In the genomic region with DNA sequence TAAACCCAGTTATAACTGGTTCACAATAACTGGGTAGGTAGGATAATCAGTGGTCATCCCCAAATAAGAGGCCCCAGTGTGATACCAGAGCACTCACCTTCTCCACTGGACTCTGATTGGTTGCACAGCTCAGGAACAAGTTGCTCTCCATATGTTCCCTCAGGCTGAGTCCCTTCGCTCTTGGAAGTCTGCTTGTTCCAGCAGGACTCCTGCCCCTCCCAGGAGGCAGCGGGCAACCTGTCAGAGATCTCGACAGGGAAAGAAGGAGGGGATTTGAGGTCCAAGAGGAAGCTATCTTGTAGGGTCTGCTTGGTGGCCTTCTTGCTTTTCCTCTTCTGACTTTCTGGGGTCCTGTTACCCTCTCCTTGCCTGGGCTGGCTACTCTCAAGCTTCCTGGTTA, we compare ENCODE assay signal across 20 cellular contexts. TPM values are rescaled to one million over a fixed set of nuclear protein-coding genes. Genes with fewer than 3 reads are reported as not detected.
A peak's percentile ranks its signal among the peaks of the same experiment; 100 is the strongest.
DNase-seq lines count a peak whose midpoint lies in the region; ATAC-seq and TF ChIP-seq lines count a peak whose summit lies in the region.
"Had no signal": no experiment of that assay in that cellular context is flagged by ENCODE, and none has a peak within 500 bp of the region (broad histone marks: within the 10 kb centered on the region; RNA-seq: fewer than 3 reads in every experiment).

No MANE protein-coding gene starts in this region.

- no peaks in the 10 kb centered on the region for H3K9me3 ChIP-seq in CD8-positive, alpha-beta T cell (ENCODE audit: low read length)
- H3K9me3 ChIP-seq: gastroesophageal sphincter, uterus had no signal

- H3K9me3 Mint-ChIP-seq in activated CD4-positive, alpha-beta memory T cell treated with anti-CD3 and anti-CD28 coated beads for 36 hours, result peaks cover 3% of the 10 kb centered on the region
- peaks cover 11% of the 10 kb centered on the region for H3K9me3 Mint-ChIP-seq in CD8-positive, alpha-beta T cell
- H3K9me3 Mint-ChIP-seq in activated CD4-positive, alpha-beta T cell treated with anti-CD3 and anti-CD28 coated beads for 36 hours (ENCODE audit: low read depth), result peaks cover 5% of the 10 kb centered on the region

- no peaks in the 10 kb centered on the region for H3K36me3 ChIP-seq in CD8-positive, alpha-beta T cell (ENCODE audit: insufficient read depth, low read length)
- H3K36me3 ChIP-seq: gastroesophageal sphincter, spleen, uterus had no signal

- ATAC-seq in GM18867 (IDR thresholded peaks at IDR 0.05; ENCODE audit: unreplicated experiment), result peak; percentile 3
- ATAC-seq in CD8-positive, alpha-beta T cell, result no peak
- ATAC-seq in activated CD4-positive, alpha-beta T cell treated with anti-CD3 and anti-CD28 coated beads for 36 hours, result no peak
- ATAC-seq: gastroesophageal sphincter; HepG2; stimulated activated naive CD8-positive, alpha-beta T cell treated with anti-CD3 and anti-CD28 coated beads, Interleukin-15, amount 100 ng/mL, for 72 hours had no signal

- no peak for TF ChIP-seq CTCF in fibroblast of villous mesenchyme (IDR thresholded peaks at IDR 0.05; ENCODE audit: insufficient read depth, low read depth, low read length)
- no peak for TF ChIP-seq CTCF in CD8-positive, alpha-beta T cell (IDR thresholded peaks at IDR 0.05)

- DNase-seq in ACHN, result peak; percentile 13
- DNase-seq in SHP77 treated with DMSO at 0.1 percent for 48 hours (lab: John Stamatoyannopoulos, UW), result peak; percentile 18
- peak; percentile 31 for DNase-seq in fibroblast of villous mesenchyme (ENCODE audit: low read depth)
- DNase-seq in activated CD4-positive, alpha-beta memory T cell treated with anti-CD3 and anti-CD28 coated beads for 36 hours, result no peak
- no peak for DNase-seq in HuH-7 (ENCODE audit: low spot score)
- DNase-seq in CD8-positive, alpha-beta T cell, result no peak
- no peak for DNase-seq in activated CD4-positive, alpha-beta T cell treated with anti-CD3 and anti-CD28 coated beads for 36 hours
- DNase-seq: activated CD4-positive, CD25-positive, alpha-beta regulatory T cell treated with anti-CD3 and anti-CD28 coated beads, Interleukin-2, amount 50 U/mL, for 72 hours; activated naive CD4-positive, alpha-beta T cell treated with anti-CD3 and anti-CD28 coated beads, Interleukin-2, amount 10 ng/mL, durations not matched to agents 7 days and 5 days; effector CD4-positive, alpha-beta T cell; naive B cell; NCI-H2081; NCI-H748 treated with DMSO at 0.1 percent for 48 hours; RPMI8226; spleen; stimulated activated naive CD8-positive, alpha-beta T cell treated with anti-CD3 and anti-CD28 coated beads, Interleukin-15, amount 100 ng/mL, for 72 hours; uterus had no signal

- H3K27ac ChIP-seq in CD8-positive, alpha-beta T cell (ENCODE audit: low read depth, low read length), result no peak overlapping the region
- H3K27ac ChIP-seq: spleen, uterus had no signal

- no peaks in the 10 kb centered on the region for H3K4me1 ChIP-seq in CD8-positive, alpha-beta T cell (ENCODE audit: insufficient read depth, low read length)
- H3K4me1 ChIP-seq: uterus had no signal

- CTCF ChIA-PET in activated CD4-positive, alpha-beta memory T cell treated with anti-CD3 and anti-CD28 coated beads for 36 hours (lab: Charles Lee), result interaction anchor here (1.0 kb wide), 1 partner anchor 43 kb away, joined by 3 read pairs; no protein-coding TSS in a partner anchor
- CTCF ChIA-PET in CD8-positive, alpha-beta T cell (lab: Charles Lee), result interaction anchor here (1.5 kb wide), 1 partner anchor 43 kb away, joined by 3 read pairs; no protein-coding TSS in a partner anchor
- CTCF ChIA-PET in activated CD4-positive, alpha-beta T cell treated with anti-CD3 and anti-CD28 coated beads for 36 hours (lab: Charles Lee), result interaction anchor here (0.7 to 0.8 kb wide), 3 partner anchors 103 to 478 kb away, joined by 3 to 4 read pairs (median 3); partner anchors contain the start of gene MUC13

- H3K4me3 Mint-ChIP-seq in activated CD4-positive, alpha-beta memory T cell treated with anti-CD3 and anti-CD28 coated beads for 36 hours, result no peak overlapping the region
- H3K4me3 Mint-ChIP-seq in CD8-positive, alpha-beta T cell, result no peak overlapping the region
- no peak overlapping the region for H3K4me3 Mint-ChIP-seq in activated CD4-positive, alpha-beta T cell treated with anti-CD3 and anti-CD28 coated beads for 36 hours
- H3K4me3 Mint-ChIP-seq: activated naive CD4-positive, alpha-beta T cell treated with anti-CD3 and anti-CD28 coated beads, Interleukin-2, amount 10 ng/mL, durations not matched to agents 7 days and 5 days; stimulated activated naive CD8-positive, alpha-beta T cell treated with anti-CD3 and anti-CD28 coated beads, Interleukin-15, amount 100 ng/mL, for 72 hours had no signal

- intact Hi-C loops in activated CD4-positive, alpha-beta memory T cell treated with anti-CD3 and anti-CD28 coated beads for 36 hours (cut with micrococcal nuclease), result no loop called here
- intact Hi-C loops in CD8-positive, alpha-beta T cell (cut with DNase I, micrococcal nuclease), result no loop called here
- intact Hi-C loops in activated CD4-positive, alpha-beta T cell treated with anti-CD3 and anti-CD28 coated beads for 36 hours (cut with DNase I, micrococcal nuclease), result loop anchor here in 1 of 2 experiments (5.0 kb wide), 1 partner anchor 55 kb away; no protein-coding TSS in a partner anchor

- H3K36me3 Mint-ChIP-seq in activated CD4-positive, alpha-beta memory T cell treated with anti-CD3 and anti-CD28 coated beads for 36 hours, result no peaks in the 10 kb centered on the region
- no peaks in the 10 kb centered on the region for H3K36me3 Mint-ChIP-seq in CD8-positive, alpha-beta T cell
- no peaks in the 10 kb centered on the region for H3K36me3 Mint-ChIP-seq in activated CD4-positive, alpha-beta T cell treated with anti-CD3 and anti-CD28 coated beads for 36 hours (ENCODE audit: low read depth)

- peaks cover 26% of the 10 kb centered on the region for H3K4me1 Mint-ChIP-seq in activated CD4-positive, alpha-beta memory T cell treated with anti-CD3 and anti-CD28 coated beads for 36 hours (ENCODE audit: low read depth)
- H3K4me1 Mint-ChIP-seq in CD8-positive, alpha-beta T cell (ENCODE audit: low read depth), result peaks cover 9% of the 10 kb centered on the region
- H3K4me1 Mint-ChIP-seq in activated CD4-positive, alpha-beta T cell treated with anti-CD3 and anti-CD28 coated beads for 36 hours, result peaks cover 33% of the 10 kb centered on the region

- POLR2A ChIA-PET in activated CD4-positive, alpha-beta memory T cell treated with anti-CD3 and anti-CD28 coated beads for 36 hours (lab: Charles Lee), result no interaction called here
- POLR2A ChIA-PET in CD8-positive, alpha-beta T cell (lab: Charles Lee), result no interaction called here
- POLR2A ChIA-PET in activated CD4-positive, alpha-beta T cell treated with anti-CD3 and anti-CD28 coated beads for 36 hours (lab: Charles Lee), result interaction anchor here (0.7 kb wide), 1 partner anchor 37 kb away, joined by 3 read pairs; no protein-coding TSS in a partner anchor

- H3K27me3 ChIP-seq in CD8-positive, alpha-beta T cell (ENCODE audit: insufficient read depth, low read length), result no peaks in the 10 kb centered on the region
- H3K27me3 ChIP-seq: gastroesophageal sphincter, spleen, uterus had no signal

- H3K4me3 ChIP-seq in fibroblast of villous mesenchyme (ENCODE audit: low read depth, low read length), result peak overlapping the region; percentile 88
- no peak overlapping the region for H3K4me3 ChIP-seq in CD8-positive, alpha-beta T cell (ENCODE audit: low read depth, low read length)
- H3K4me3 ChIP-seq: gastroesophageal sphincter, spleen, uterus had no signal

- peaks cover 27% of the 10 kb centered on the region for H3K27me3 Mint-ChIP-seq in activated CD4-positive, alpha-beta memory T cell treated with anti-CD3 and anti-CD28 coated beads for 36 hours
- H3K27me3 Mint-ChIP-seq in CD8-positive, alpha-beta T cell (ENCODE audit: low read depth), result no peaks in the 10 kb centered on the region
- peaks cover 23% of the 10 kb centered on the region for H3K27me3 Mint-ChIP-seq in activated CD4-positive, alpha-beta T cell treated with anti-CD3 and anti-CD28 coated beads for 36 hours

- in situ Hi-C loops in ACHN (cut with HindIII; ENCODE audit: low pct_ligation_motif_present, low pct_unique_long_range_greater_than_20kb, low sequenced_read_pairs), result no loop called here

- H3K27ac Mint-ChIP-seq in activated CD4-positive, alpha-beta memory T cell treated with anti-CD3 and anti-CD28 coated beads for 36 hours, result no peak overlapping the region
- H3K27ac Mint-ChIP-seq in CD8-positive, alpha-beta T cell, result no peak overlapping the region
- H3K27ac Mint-ChIP-seq in activated CD4-positive, alpha-beta T cell treated with anti-CD3 and anti-CD28 coated beads for 36 hours, result no peak overlapping the region
- H3K27ac Mint-ChIP-seq: activated naive CD4-positive, alpha-beta T cell treated with anti-CD3 and anti-CD28 coated beads, Interleukin-2, amount 10 ng/mL, durations not matched to agents 7 days and 5 days; naive B cell; stimulated activated naive CD8-positive, alpha-beta T cell treated with anti-CD3 and anti-CD28 coated beads, Interleukin-15, amount 100 ng/mL, for 72 hours had no signal

RNA-seq across cellular contexts. Expression of gene HEG1, which starts 51.6 kb away (rescaled TPM):
- 110 and 199 TPM in 2 replicates for total RNA-seq in fibroblast of villous mesenchyme
- total RNA-seq in activated CD4-positive, alpha-beta memory T cell treated with anti-CD3 and anti-CD28 coated beads for 36 hours, result 1 to 10 TPM; 6.0 to 7.9 TPM
- total RNA-seq in CD8-positive, alpha-beta T cell, result 10 to 100 TPM; 20.8 to 21.5 TPM
- total RNA-seq in activated CD4-positive, alpha-beta T cell treated with anti-CD3 and anti-CD28 coated beads for 36 hours, result 1 to 10 TPM; 5.9 to 6.4 TPM

Comparison
In these comparisons a context has a peak if more than half of its experiments do, and no peak if none do; other contexts are left out.
1. DNase-seq: peak in ACHN (single experiment), SHP77 treated with DMSO at 0.1 percent for 48 hours (single experiment) and fibroblast of villous mesenchyme (single experiment); none in activated CD4-positive, alpha-beta memory T cell treated with anti-CD3 and anti-CD28 coated beads for 36 hours (single experiment), HuH-7 (single experiment), CD8-positive, alpha-beta T cell (0 of 7) and activated CD4-positive, alpha-beta T cell treated with anti-CD3 and anti-CD28 coated beads for 36 hours (single experiment).